In the genomic region with DNA sequence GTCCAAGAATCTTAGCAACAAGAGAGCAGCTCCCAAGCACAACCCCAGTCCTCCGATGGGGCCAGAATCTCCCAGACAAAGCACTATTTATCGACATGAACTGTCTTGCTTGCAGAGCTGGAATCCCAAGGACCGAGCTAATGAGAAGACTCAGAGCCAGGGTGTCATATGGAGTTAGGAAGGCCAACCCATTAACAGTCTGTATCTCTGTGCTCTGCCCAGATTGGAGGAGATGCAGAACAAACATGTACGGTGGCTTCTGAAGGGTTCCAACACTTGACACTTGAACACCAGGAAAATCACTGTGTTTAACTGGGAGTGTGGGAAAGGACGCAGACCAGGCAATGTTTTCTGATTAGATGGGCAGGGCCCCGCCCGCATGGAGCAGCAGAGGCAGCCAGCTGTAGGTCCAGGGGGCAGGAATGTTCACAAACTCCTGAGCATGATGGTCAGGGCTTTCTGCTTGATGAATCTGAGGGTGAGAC, we compare ENCODE assay signal across 11 cellular contexts. TPM values are rescaled to one million over a fixed set of nuclear protein-coding genes. Genes with fewer than 3 reads are reported as not detected.
DNase-seq lines count a peak whose midpoint lies in the region; ATAC-seq and TF ChIP-seq lines count a peak whose summit lies in the region.
"Had no signal": no experiment of that assay in that cellular context is flagged by ENCODE, and none has a peak within 500 bp of the region (broad histone marks: within the 10 kb centered on the region; RNA-seq: fewer than 3 reads in every experiment).

No MANE protein-coding gene starts in this region.

- DNase-seq in EH (ENCODE audit: low read depth) (peak; percentile 64), RWPE1 (ENCODE audit: low spot score) (peak; percentile 41), foreskin keratinocyte (peak in 1 of 2 donors; percentile 66), NCI-H1436 (lab: John Stamatoyannopoulos, UW) (no peak)
- DNase-seq in CD4-positive, alpha-beta memory T cell = no peak
- DNase-seq: activated T-cell treated with anti-CD3 and anti-CD28 coated beads, Interleukin-2, amount 50 U/mL, for 48 hours; RPMI8226; spleen had no signal

- H3K4me3 Mint-ChIP-seq in CD4-positive, alpha-beta memory T cell = no peak overlapping the region

- no peak overlapping the region for H3K27ac Mint-ChIP-seq in CD4-positive, alpha-beta memory T cell

- H3K27me3 Mint-ChIP-seq in CD4-positive, alpha-beta memory T cell = peaks cover 8 to 12% of the 10 kb centered on the region in 2 donors

- H3K9me3 Mint-ChIP-seq in CD4-positive, alpha-beta memory T cell = no peaks in the 10 kb centered on the region

- intact Hi-C loops in CD4-positive, alpha-beta memory T cell (cut with micrococcal nuclease) = no loop called here

- no peaks in the 10 kb centered on the region for H3K36me3 Mint-ChIP-seq in CD4-positive, alpha-beta memory T cell

- H3K4me3 ChIP-seq in rectal smooth muscle tissue (ENCODE audit: low read length) = peak overlapping the region; percentile 1
- H3K4me3 ChIP-seq in CD4-positive, alpha-beta memory T cell (ENCODE audit: low read length in 2 of 2) = no peak overlapping the region
- H3K4me3 ChIP-seq: spleen had no signal

- CTCF ChIA-PET in RWPE1 (lab: Yijun Ruan, JAX) = interaction anchor here (0.5 kb wide), 1 partner anchor 26 kb away, joined by 4 read pairs; no protein-coding TSS in a partner anchor
- CTCF ChIA-PET in CD4-positive, alpha-beta memory T cell (lab: Charles Lee; ENCODE audit: partially characterized antibody) = no interaction called here

- POLR2A ChIA-PET in RWPE1 (lab: Yijun Ruan, JAX; ENCODE audit: low non-redundant PET) = no interaction called here
- POLR2A ChIA-PET in CD4-positive, alpha-beta memory T cell (lab: Charles Lee; ENCODE audit: partially characterized antibody) = no interaction called here

- H3K4me1 Mint-ChIP-seq in CD4-positive, alpha-beta memory T cell = no peaks in the 10 kb centered on the region

- H3K27ac ChIP-seq in RWPE1 = peak overlapping the region; percentile 95
- H3K27ac ChIP-seq in foreskin keratinocyte = peak overlapping the region; percentile 73
- H3K27ac ChIP-seq in rectal smooth muscle tissue (ENCODE audit: low read depth, low read length) = peak overlapping the region; percentile 84
- H3K27ac ChIP-seq in CD4-positive, alpha-beta memory T cell (ENCODE audit: low read depth, low read length) = no peak overlapping the region

- no peaks in the 10 kb centered on the region for H3K36me3 ChIP-seq in rectal smooth muscle tissue (ENCODE audit: control insufficient read depth, insufficient read depth, low read length)
- no peaks in the 10 kb centered on the region for H3K36me3 ChIP-seq in CD4-positive, alpha-beta memory T cell (ENCODE audit: insufficient read depth, low read length)
- H3K36me3 ChIP-seq: spleen had no signal

- no peaks in the 10 kb centered on the region for H3K9me3 ChIP-seq in CD4-positive, alpha-beta memory T cell (ENCODE audit: control insufficient read depth in 1 of 2, low read length in 2 of 2)
- H3K9me3 ChIP-seq: spleen had no signal

- H3K27me3 ChIP-seq in foreskin keratinocyte = no peaks in the 10 kb centered on the region
- H3K27me3 ChIP-seq in rectal smooth muscle tissue (ENCODE audit: control insufficient read depth, insufficient read depth, low read length) = no peaks in the 10 kb centered on the region
- no peaks in the 10 kb centered on the region for H3K27me3 ChIP-seq in CD4-positive, alpha-beta memory T cell (ENCODE audit: insufficient read depth, low read length)

- TF ChIP-seq CTCF in RWPE1 (conservative IDR thresholded peaks at IDR 0.05; ENCODE audit: low read depth) (no peak), foreskin keratinocyte (conservative IDR thresholded peaks at IDR 0.05) (no peak)

- H3K9ac ChIP-seq in rectal smooth muscle tissue (ENCODE audit: low read length) = no peak overlapping the region

- ATAC-seq in foreskin keratinocyte (no peak), GM19397 (IDR thresholded peaks at IDR 0.05; ENCODE audit: unreplicated experiment) (no peak), HG02588 (IDR thresholded peaks at IDR 0.05; ENCODE audit: unreplicated experiment) (no peak)

- H3K4me1 ChIP-seq in foreskin keratinocyte = peaks cover 30% of the 10 kb centered on the region
- peaks cover 41% of the 10 kb centered on the region for H3K4me1 ChIP-seq in rectal smooth muscle tissue (ENCODE audit: control insufficient read depth, insufficient read depth, low read length)
- H3K4me1 ChIP-seq in CD4-positive, alpha-beta memory T cell (ENCODE audit: insufficient read depth, low read length) = no peaks in the 10 kb centered on the region
- H3K4me1 ChIP-seq: spleen had no signal

RNA-seq across cellular contexts. Expression of a gene that starts 35.4 kb away (rescaled TPM):
- total RNA-seq in foreskin keratinocyte = 0.85 and 2.2 TPM in 2 replicates
- polyA plus RNA-seq in foreskin keratinocyte = 0.43 and 0.87 TPM in 2 replicates
- not detected for total RNA-seq in CD4-positive, alpha-beta memory T cell
- not detected for polyA plus RNA-seq in CD4-positive, alpha-beta memory T cell

Comparison
In these comparisons a context has a peak if more than half of its experiments do, and no peak if none do; other contexts are left out.
1. DNase-seq: peak in EH (single experiment) and RWPE1 (single experiment); none in CD4-positive, alpha-beta memory T cell (0 of 5) and NCI-H1436 (single experiment).